1 cellular context compared by ENCODE assay signal in the genomic region with DNA sequence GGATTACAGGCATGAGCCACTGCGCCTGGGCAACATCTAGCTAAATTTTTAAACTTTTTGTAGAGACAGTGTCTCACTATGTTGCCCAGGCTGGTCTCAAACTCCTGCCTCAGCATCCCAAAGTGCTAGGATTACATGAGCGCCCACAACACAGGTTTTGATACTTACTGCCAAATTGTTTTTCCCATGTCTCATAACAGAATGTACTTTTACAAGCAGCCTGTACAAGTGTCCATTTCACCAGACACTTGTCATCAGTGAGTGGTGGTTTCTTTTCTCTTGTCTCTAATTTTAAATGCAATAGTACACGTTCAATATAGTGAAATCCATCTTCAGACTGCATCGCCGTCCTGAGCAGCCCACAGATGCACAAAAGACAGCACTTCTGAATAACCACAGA.
TF ChIP-seq lines count a peak whose summit lies in the region.

No MANE protein-coding gene starts in this region.

TF ChIP-seq in IMR-90, 13 proteins besides CTCF, POLR2A, EP300 and RAD21:
- TF ChIP-seq, protein P1, sequence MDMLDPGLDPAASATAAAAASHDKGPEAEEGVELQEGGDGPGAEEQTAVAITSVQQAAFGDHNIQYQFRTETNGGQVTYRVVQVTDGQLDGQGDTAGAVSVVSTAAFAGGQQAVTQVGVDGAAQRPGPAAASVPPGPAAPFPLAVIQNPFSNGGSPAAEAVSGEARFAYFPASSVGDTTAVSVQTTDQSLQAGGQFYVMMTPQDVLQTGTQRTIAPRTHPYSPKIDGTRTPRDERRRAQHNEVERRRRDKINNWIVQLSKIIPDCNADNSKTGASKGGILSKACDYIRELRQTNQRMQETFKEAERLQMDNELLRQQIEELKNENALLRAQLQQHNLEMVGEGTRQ (IDR thresholded peaks at IDR 0.05; ENCODE audit: low read depth, low read length), result no peak
- TF ChIP-seq CHD1 (IDR thresholded peaks at IDR 0.05; ENCODE audit: low read depth, low read length) (no peak), FOS (IDR thresholded peaks at IDR 0.05; ENCODE audit: low read depth, low read length) (no peak), CEBPB (IDR thresholded peaks at IDR 0.05; ENCODE audit: low read depth, low read length) (no peak), RCOR1 (IDR thresholded peaks at IDR 0.05; ENCODE audit: insufficient replicate concordance, low read length) (no peak), MXI1 (IDR thresholded peaks at IDR 0.05; ENCODE audit: borderline replicate concordance, low read depth, low read length) (no peak), RFX5 (IDR thresholded peaks at IDR 0.05; ENCODE audit: low read depth, low read length) (no peak), MAZ (IDR thresholded peaks at IDR 0.05; ENCODE audit: borderline replicate concordance, low read depth, low read length) (no peak), BHLHE40 (IDR thresholded peaks at IDR 0.05; ENCODE audit: low read depth, low read length) (no peak), NFE2L2 (IDR thresholded peaks at IDR 0.05; ENCODE audit: low read depth, low read length) (no peak), MAFK (IDR thresholded peaks at IDR 0.05; ENCODE audit: low read depth, low read length) (no peak), SMC3 (IDR thresholded peaks at IDR 0.05; ENCODE audit: low read depth, low read length) (no peak)
- TF ChIP-seq, protein P2, sequence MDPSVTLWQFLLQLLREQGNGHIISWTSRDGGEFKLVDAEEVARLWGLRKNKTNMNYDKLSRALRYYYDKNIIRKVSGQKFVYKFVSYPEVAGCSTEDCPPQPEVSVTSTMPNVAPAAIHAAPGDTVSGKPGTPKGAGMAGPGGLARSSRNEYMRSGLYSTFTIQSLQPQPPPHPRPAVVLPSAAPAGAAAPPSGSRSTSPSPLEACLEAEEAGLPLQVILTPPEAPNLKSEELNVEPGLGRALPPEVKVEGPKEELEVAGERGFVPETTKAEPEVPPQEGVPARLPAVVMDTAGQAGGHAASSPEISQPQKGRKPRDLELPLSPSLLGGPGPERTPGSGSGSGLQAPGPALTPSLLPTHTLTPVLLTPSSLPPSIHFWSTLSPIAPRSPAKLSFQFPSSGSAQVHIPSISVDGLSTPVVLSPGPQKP (IDR thresholded peaks at IDR 0.05; ENCODE audit: borderline replicate concordance, low read depth, low read length), result no peak
TF ChIP-seq in IMR-90: peak in this region for 0.
